8 cellular contexts compared by ENCODE assay signal in genomic region chr11:119363874-119364590, GRCh38. TPM values are rescaled to one million over a fixed set of nuclear protein-coding genes. Genes with fewer than 3 reads are reported as not detected.
DNase-seq lines count a peak whose midpoint lies in the region; ATAC-seq and TF ChIP-seq lines count a peak whose summit lies in the region.

No MANE protein-coding gene starts in this region.

- ATAC-seq in GM21526 (IDR thresholded peaks at IDR 0.05; ENCODE audit: low FRiP score, unreplicated experiment): no peak

- no peaks in the 10 kb centered on the region for H3F3A ChIP-seq in OCI-LY1 (ENCODE audit: insufficient read depth, low read length)

- WGBS in transverse colon (ENCODE audit: low coverage in 1 of 2), 2 donors: 6% methylated on average over 50 of the region's 88 CpGs; no CpG with 5 or more reads in 1 of the 2 donors

- TF ChIP-seq POLR2A in transverse colon (IDR thresholded peaks at IDR 0.05): no peak

- no peaks in the 10 kb centered on the region for H3K9me2 ChIP-seq in OCI-LY1 (ENCODE audit: low read depth, low read length)

- H3K4me2 ChIP-seq in OCI-LY1 (ENCODE audit: low read length): no peak overlapping the region

- no peak overlapping the region for H3K9ac ChIP-seq in OCI-LY1 (ENCODE audit: low read length)

- DNase-seq in NCI-H2107 (lab: John Stamatoyannopoulos, UW) (peak; percentile 35), NCI-H2107 treated with DMSO at 0.1 percent for 48 hours (lab: John Stamatoyannopoulos, UW; ENCODE audit: unreplicated experiment) (no peak), activated gamma-delta T cell treated with Interleukin-2 at 50 U/mL for 16 hours (peak; percentile 40), germinal center (ENCODE audit: low spot score) (peak; percentile 87), transverse colon (peak; percentile 68)

- no peak overlapping the region for H2AFZ ChIP-seq in OCI-LY1 (ENCODE audit: low read length)

- H3K36me3 ChIP-seq in OCI-LY1 (ENCODE audit: insufficient read depth, low read length) (no peaks in the 10 kb centered on the region), neutrophil (no peaks in the 10 kb centered on the region), transverse colon (no peaks in the 10 kb centered on the region)

- H3K27me3 ChIP-seq in OCI-LY1 (ENCODE audit: insufficient read depth, low read length) (no peaks in the 10 kb centered on the region), neutrophil (peaks cover 95% of the 10 kb centered on the region), transverse colon (peaks cover 14% of the 10 kb centered on the region)

- TF ChIP-seq CTCF in OCI-LY1 (IDR thresholded peaks at IDR 0.05; ENCODE audit: low read length) (no peak), neutrophil (IDR thresholded peaks at IDR 0.05) (no peak), transverse colon (IDR thresholded peaks at IDR 0.05) (no peak)

- intact Hi-C loops in transverse colon (cut with DNase I; ENCODE audit: low total_unique reads): no loop called here

- H3K4me3 ChIP-seq in OCI-LY1 (ENCODE audit: low read depth, low read length, poor library complexity, severe bottlenecking) (no peak overlapping the region), neutrophil (ENCODE audit: low read depth in 1 of 2, low read length in 1 of 2) (peak overlapping the region; percentile 31 to 38), transverse colon (peak overlapping the region; percentile 40 to 61 (median 46))

- no peaks in the 10 kb centered on the region for H4K20me1 ChIP-seq in OCI-LY1 (ENCODE audit: insufficient read depth, low read length)

- H3K9me3 ChIP-seq in OCI-LY1 (ENCODE audit: low read length) (no peaks in the 10 kb centered on the region), neutrophil (no peaks in the 10 kb centered on the region), transverse colon (no peaks in the 10 kb centered on the region)

- H3K4me1 ChIP-seq in OCI-LY1 (ENCODE audit: insufficient read depth, low read length, severe bottlenecking) (peaks cover 93% of the 10 kb centered on the region), neutrophil (ENCODE audit: control insufficient read depth in 1 of 2, insufficient read depth in 1 of 2, low read depth in 1 of 2, low read length in 1 of 2) (peaks cover 7 to 14% of the 10 kb centered on the region in 2 experiments), transverse colon (peaks cover 43 to 77% (median 68%) of the 10 kb centered on the region in 4 donors)

- in situ Hi-C loops in transverse colon (cut with MboI; ENCODE audit: low pct_ligation_motif_present in 1 of 4, low pct_unique_long_range_greater_than_20kb in 1 of 4, low sequenced_read_pairs in 3 of 4): no loop called here

- no peaks in the 10 kb centered on the region for H3K79me2 ChIP-seq in OCI-LY1 (ENCODE audit: insufficient read depth, low read length)

- H3K27ac ChIP-seq in OCI-LY1 (ENCODE audit: low read depth, low read length, poor library complexity, severe bottlenecking) (peak overlapping the region; percentile 94), neutrophil (no peak overlapping the region), transverse colon (peak overlapping the region; percentile 80 to 88 (median 86))

- no peak for TF ChIP-seq EP300 in transverse colon (IDR thresholded peaks at IDR 0.05; ENCODE audit: low read depth)

RNA-seq across cellular contexts. Expression of gene USP2, which starts 17.5 kb away (rescaled TPM):
- 10 to 100 TPM in 3 of 4 donors, 1 to 10 TPM in 1; 9.8 to 26.6 (median 22.7) TPM for total RNA-seq in transverse colon

RNA-seq across cellular contexts. Expression of gene MFRP, which starts 17.5 kb away (rescaled TPM):
- under 1 TPM in 1 of 4 donors, not detected in 3; 0.32 TPM for total RNA-seq in transverse colon

RNA-seq across cellular contexts. Expression of gene C1QTNF5, which starts 23.3 kb away (rescaled TPM):
- total RNA-seq in transverse colon: 10 to 100 TPM in 2 of 4 donors, 1 to 10 TPM in 2; 7.6 to 20.5 (median 11.4) TPM

RNA-seq across cellular contexts. Expression of gene RNF26, which starts 29.7 kb away (rescaled TPM):
- 10 to 100 TPM; 10.0 to 27.3 (median 13.9) TPM for total RNA-seq in transverse colon

RNA-seq across cellular contexts. Expression of gene MCAM, which starts 47.1 kb away (rescaled TPM):
- 100 to 1,000 TPM in 3 of 4 donors, 10 to 100 TPM in 1; 87.4 to 466 (median 150) TPM for total RNA-seq in transverse colon
